28 cellular contexts compared by ENCODE assay signal in genomic region chr20:62019144-62019805, GRCh38. TPM values are rescaled to one million over a fixed set of nuclear protein-coding genes. Genes with fewer than 3 reads are reported as not detected.
DNase-seq lines count a peak whose midpoint lies in the region; ATAC-seq lines count a peak whose summit lies in the region.
"Had no signal": no experiment of that assay in that cellular context is flagged by ENCODE, and none has a peak within 500 bp of the region (broad histone marks: within the 10 kb centered on the region; RNA-seq: fewer than 3 reads in every experiment).

No MANE protein-coding gene starts in this region.

- peaks cover 18 to 24% of the 10 kb centered on the region in 2 donors for H3K4me1 ChIP-seq in neuronal stem cell (ENCODE audit: control insufficient read depth in 2 of 2, insufficient read depth in 1 of 2, low read depth in 1 of 2, low read length in 2 of 2)

- H3K4ac ChIP-seq in neuronal stem cell (ENCODE audit: low read length), result no peak overlapping the region

- no peak overlapping the region for H3K4me3 ChIP-seq in neuronal stem cell (ENCODE audit: low read length in 2 of 2)
- H3K4me3 ChIP-seq: heart left ventricle, MG63, smooth muscle cell had no signal

- no peak overlapping the region for H2BK15ac ChIP-seq in neuronal stem cell (ENCODE audit: low read length)

- no peaks in the 10 kb centered on the region for H3K27me3 ChIP-seq in neuronal stem cell (ENCODE audit: control insufficient read depth in 3 of 3, insufficient read depth in 3 of 3, low read depth in 1 of 3, low read length in 3 of 3)
- H3K27me3 ChIP-seq: brain microvascular endothelial cell, heart left ventricle, MG63, uterus had no signal

- H3K4me1 Mint-ChIP-seq in central memory CD8-positive, alpha-beta T cell, result peaks cover 41% of the 10 kb centered on the region
- H3K4me1 Mint-ChIP-seq in stimulated activated memory B cell treated with anti-CD40 and anti-IgM and Interleukin-4, amounts not matched to agents 10 μg/mL and 1 μg/mL and 100 μg/mL, for 72 hours, result peaks cover 50% of the 10 kb centered on the region

- H3K18ac ChIP-seq in neuronal stem cell (ENCODE audit: low read length), result no peak overlapping the region

- no peak overlapping the region for H3K4me3 Mint-ChIP-seq in central memory CD8-positive, alpha-beta T cell
- no peak overlapping the region for H3K4me3 Mint-ChIP-seq in stimulated activated memory B cell treated with anti-CD40 and anti-IgM and Interleukin-4, amounts not matched to agents 10 μg/mL and 1 μg/mL and 100 μg/mL, for 72 hours
- H3K4me3 Mint-ChIP-seq: activated CD4-positive, alpha-beta T cell treated with anti-CD3 and anti-CD28 coated beads, Interleukin-2, amount 10 ng/mL, durations not matched to agents 24 days and 14 days; activated T-cell treated with anti-CD3 and anti-CD28 coated beads, Interleukin-2, amount 50 U/mL, for 4 hours; CD4-positive, CD25-positive, alpha-beta regulatory T cell; memory B cell; neural crest cell; T-helper 2 cell treated with Interferon-gamma antibody and Interleukin-4, amounts not matched to agents 5 μg/mL and 100 μg/mL, for 36 hours had no signal

- no peaks in the 10 kb centered on the region for H3K36me3 Mint-ChIP-seq in central memory CD8-positive, alpha-beta T cell (ENCODE audit: insufficient read depth)
- no peaks in the 10 kb centered on the region for H3K36me3 Mint-ChIP-seq in stimulated activated memory B cell treated with anti-CD40 and anti-IgM and Interleukin-4, amounts not matched to agents 10 μg/mL and 1 μg/mL and 100 μg/mL, for 72 hours
- H3K36me3 Mint-ChIP-seq: CD4-positive, CD25-positive, alpha-beta regulatory T cell; memory B cell had no signal

- H4K91ac ChIP-seq in neuronal stem cell (ENCODE audit: low read depth, low read length, poor library complexity), result no peak overlapping the region

- WGBS in neuronal stem cell (ENCODE audit: extremely low coverage in 2 of 2, insufficient read length in 2 of 2, insufficient replicate concordance in 1 of 2), 2 donors, result no CpG with 5 or more reads among the region's 19 CpGs

- H2AFZ ChIP-seq in neuronal stem cell (ENCODE audit: low read length), result no peak overlapping the region

- intact Hi-C loops in Right ventricle myocardium inferior (cut with DNase I) (no loop called here), left ventricle myocardium superior (cut with micrococcal nuclease) (loop anchor here (10.0 kb wide), 1 partner anchor 126 kb away; the partner anchor contains the start of genes PSMA7 and SS18L1)

- H3K9me3 ChIP-seq in neuronal stem cell (replicated peaks in 1 of 2; ENCODE audit: control insufficient read depth in 2 of 2, insufficient read depth in 1 of 2, low read depth in 1 of 2, low read length in 2 of 2), result no peaks in the 10 kb centered on the region
- H3K9me3 ChIP-seq: heart left ventricle, MG63, uterus had no signal

- peak overlapping the region; percentile 73 for H3K23ac ChIP-seq in neuronal stem cell (ENCODE audit: low read depth, low read length, poor library complexity)

- no peaks in the 10 kb centered on the region for H3K9me3 Mint-ChIP-seq in central memory CD8-positive, alpha-beta T cell
- H3K9me3 Mint-ChIP-seq in stimulated activated memory B cell treated with anti-CD40 and anti-IgM and Interleukin-4, amounts not matched to agents 10 μg/mL and 1 μg/mL and 100 μg/mL, for 72 hours, result no peaks in the 10 kb centered on the region
- H3K9me3 Mint-ChIP-seq: activated CD4-positive, alpha-beta T cell treated with anti-CD3 and anti-CD28 coated beads, Interleukin-2, amount 10 ng/mL, durations not matched to agents 24 days and 14 days; activated T-cell treated with anti-CD3 and anti-CD28 coated beads, Interleukin-2, amount 50 U/mL, for 4 hours; CD4-positive, CD25-positive, alpha-beta regulatory T cell; memory B cell; neural crest cell; T-helper 2 cell treated with Interferon-gamma antibody and Interleukin-4, amounts not matched to agents 5 μg/mL and 100 μg/mL, for 36 hours had no signal

- no peak overlapping the region for H3K9ac ChIP-seq in neuronal stem cell (ENCODE audit: low read depth, low read length, poor library complexity)

- H3K79me1 ChIP-seq in neuronal stem cell (ENCODE audit: low read depth, low read length), result peaks cover 23% of the 10 kb centered on the region

- H3K27ac ChIP-seq in neuronal stem cell (replicated peaks; ENCODE audit: low read length), result no peak overlapping the region
- H3K27ac ChIP-seq: brain microvascular endothelial cell, epithelial cell of prostate, RWPE1, uterus had no signal

- no peak overlapping the region for H2BK5ac ChIP-seq in neuronal stem cell (ENCODE audit: low read length)

- no peak overlapping the region for H3K4me2 ChIP-seq in neuronal stem cell (ENCODE audit: insufficient read depth, low read length, poor library complexity, severe bottlenecking)
- H3K4me2 ChIP-seq: smooth muscle cell had no signal

- H2BK12ac ChIP-seq in neuronal stem cell (ENCODE audit: low read length), result no peak overlapping the region

- no peak overlapping the region for H2BK120ac ChIP-seq in neuronal stem cell (ENCODE audit: low read depth, low read length)

- DNase-seq in Right ventricle myocardium inferior (ENCODE audit: missing footprints), result peak; percentile 55
- no peak for DNase-seq in left ventricle myocardium superior
- no peak for DNase-seq in central memory CD8-positive, alpha-beta T cell (ENCODE audit: low spot score in 2 of 2)
- DNase-seq in neuronal stem cell (ENCODE audit: low spot score), result no peak
- DNase-seq in superior temporal gyrus (ENCODE audit: extremely low spot score), result no peak
- DNase-seq in stimulated activated naive CD8-positive, alpha-beta T cell treated with anti-CD3 and anti-CD28 coated beads, Interleukin-15, Interleukin-2, amounts not matched to agents 100 U/mL and 50 U/mL, for 24 hours, result no peak
- DNase-seq: 8988T; activated CD4-positive, alpha-beta T cell treated with anti-CD3 and anti-CD28 coated beads, Interleukin-2, amount 10 ng/mL, durations not matched to agents 24 days and 14 days; activated T-cell treated with anti-CD3 and anti-CD28 coated beads, Interleukin-2, amount 50 U/mL, for 4 hours; brain microvascular endothelial cell; CD4-positive, CD25-positive, alpha-beta regulatory T cell; DND-41; KG1; MG63; NCI-H1417 treated with DMSO at 0.1 percent for 48 hours; NCI-H446; NCI-H774; stimulated activated CD4-positive, alpha-beta T cell treated with anti-CD3 and anti-CD28 coated beads, Interleukin-2, amount 100 ng/mL, for 24 hours; uterus had no signal

- H3K27me3 Mint-ChIP-seq in central memory CD8-positive, alpha-beta T cell, result no peaks in the 10 kb centered on the region
- no peaks in the 10 kb centered on the region for H3K27me3 Mint-ChIP-seq in stimulated activated memory B cell treated with anti-CD40 and anti-IgM and Interleukin-4, amounts not matched to agents 10 μg/mL and 1 μg/mL and 100 μg/mL, for 72 hours
- H3K27me3 Mint-ChIP-seq: activated CD4-positive, alpha-beta T cell treated with anti-CD3 and anti-CD28 coated beads, Interleukin-2, amount 10 ng/mL, durations not matched to agents 24 days and 14 days; CD4-positive, CD25-positive, alpha-beta regulatory T cell; memory B cell had no signal

- H3K36me3 ChIP-seq in neuronal stem cell (replicated peaks in 1 of 2; ENCODE audit: control insufficient read depth in 2 of 2, insufficient read depth in 2 of 2, low read length in 2 of 2), result peaks cover 0 to 1% of the 10 kb centered on the region in 2 donors
- H3K36me3 ChIP-seq: brain microvascular endothelial cell, MG63, uterus had no signal

- H4K8ac ChIP-seq in neuronal stem cell (ENCODE audit: low read depth, low read length), result no peak overlapping the region

- ATAC-seq in Right ventricle myocardium inferior, result no peak
- no peak for ATAC-seq in left ventricle myocardium superior
- ATAC-seq in central memory CD8-positive, alpha-beta T cell (replicated peaks; ENCODE audit: extremely low read depth, poor library complexity, severe bottlenecking), result no peak
- no peak for ATAC-seq in stimulated activated memory B cell treated with anti-CD40 and anti-IgM and Interleukin-4, amounts not matched to agents 10 μg/mL and 1 μg/mL and 100 μg/mL, for 72 hours
- no peak for ATAC-seq in stimulated activated naive CD8-positive, alpha-beta T cell treated with anti-CD3 and anti-CD28 coated beads, Interleukin-15, Interleukin-2, amounts not matched to agents 100 U/mL and 50 U/mL, for 24 hours
- ATAC-seq in GM19455 (IDR thresholded peaks at IDR 0.05; ENCODE audit: unreplicated experiment), result no peak
- ATAC-seq: activated T-cell treated with anti-CD3 and anti-CD28 coated beads, Interleukin-2, amount 50 U/mL, for 4 hours had no signal

- H3K27ac Mint-ChIP-seq in central memory CD8-positive, alpha-beta T cell (ENCODE audit: low read depth), result peak overlapping the region; percentile 51
- H3K27ac Mint-ChIP-seq in stimulated activated memory B cell treated with anti-CD40 and anti-IgM and Interleukin-4, amounts not matched to agents 10 μg/mL and 1 μg/mL and 100 μg/mL, for 72 hours, result peak overlapping the region; percentile 69
- H3K27ac Mint-ChIP-seq: activated CD4-positive, alpha-beta T cell treated with anti-CD3 and anti-CD28 coated beads, Interleukin-2, amount 10 ng/mL, durations not matched to agents 24 days and 14 days; memory B cell; T-helper 2 cell treated with Interferon-gamma antibody and Interleukin-4, amounts not matched to agents 5 μg/mL and 100 μg/mL, for 36 hours had no signal

- H3K14ac ChIP-seq in neuronal stem cell (ENCODE audit: low read length), result no peak overlapping the region

- no peak overlapping the region for H2AK5ac ChIP-seq in neuronal stem cell (ENCODE audit: low read depth, low read length)

RNA-seq across cellular contexts. Expression of gene TAF4, which starts 46.4 kb away (rescaled TPM):
- total RNA-seq in Right ventricle myocardium inferior (10.7 TPM), left ventricle myocardium superior (11.2 TPM)
- polyA plus RNA-seq in neuronal stem cell (2013, experiment 1 of 2), result 13.5 TPM
- 15.0 TPM for polyA plus RNA-seq in neuronal stem cell (2013, experiment 2 of 2)
